ENCODE assay signal across 12 cellular contexts in the genomic region with DNA sequence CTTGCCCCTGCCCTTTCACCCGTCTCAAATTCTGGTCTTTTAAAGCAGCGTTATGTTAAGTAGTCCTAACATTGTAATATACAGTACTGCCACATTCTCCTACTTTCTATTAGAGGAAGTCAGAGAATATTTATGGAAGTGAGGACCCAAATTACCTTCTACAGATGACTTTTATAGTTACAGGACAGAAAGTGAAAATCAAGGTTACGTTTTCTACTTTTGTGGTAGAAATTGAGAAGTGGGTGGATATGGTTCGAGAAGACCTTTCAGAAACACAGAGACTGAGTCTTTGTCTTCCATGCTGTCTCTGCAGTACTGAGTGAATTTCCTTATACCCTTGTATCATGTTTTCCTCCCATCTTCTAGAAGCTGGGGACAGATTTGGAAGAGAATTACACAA. TPM values are rescaled to one million over a fixed set of nuclear protein-coding genes. Genes with fewer than 3 reads are reported as not detected.
DNase-seq lines count a peak whose midpoint lies in the region; ATAC-seq and TF ChIP-seq lines count a peak whose summit lies in the region.
"Had no signal": no experiment of that assay in that cellular context is flagged by ENCODE, and none has a peak within 500 bp of the region (broad histone marks: within the 10 kb centered on the region; RNA-seq: fewer than 3 reads in every experiment).

No MANE protein-coding gene starts in this region.

- no peaks in the 10 kb centered on the region for H3K9me3 Mint-ChIP-seq in activated CD8-positive, alpha-beta T cell treated with anti-CD3 and anti-CD28 coated beads for 36 hours
- H3K9me3 Mint-ChIP-seq in activated CD8-positive, alpha-beta T cell treated with anti-CD3 and anti-CD28 coated beads, Interleukin-2, amount 10 ng/mL, durations not matched to agents 7 days and 5 days (ENCODE audit: insufficient read depth) = no peaks in the 10 kb centered on the region
- no peaks in the 10 kb centered on the region for H3K9me3 Mint-ChIP-seq in stimulated activated effector memory CD8-positive, alpha-beta T cell treated with anti-CD3 and anti-CD28 coated beads, Interleukin-12 subunit alpha, Interleukin-12 subunit beta, amount 100 ng/mL, for 72 hours

- DNase-seq in activated CD8-positive, alpha-beta T cell treated with anti-CD3 and anti-CD28 coated beads for 36 hours = no peak
- DNase-seq in activated CD8-positive, alpha-beta T cell treated with anti-CD3 and anti-CD28 coated beads, Interleukin-2, amount 10 ng/mL, durations not matched to agents 7 days and 5 days = no peak
- no peak for DNase-seq in stimulated activated effector memory CD8-positive, alpha-beta T cell treated with anti-CD3 and anti-CD28 coated beads, Interleukin-12 subunit alpha, Interleukin-12 subunit beta, amount 100 ng/mL, for 72 hours (ENCODE audit: low spot score in 2 of 2)
- DNase-seq in NCI-H2171 treated with DMSO at 0.1 percent for 48 hours (lab: John Stamatoyannopoulos, UW) (no peak), A172 (ENCODE audit: low spot score) (no peak), SIG-M5 (lab: John Stamatoyannopoulos, UW) (no peak)
- DNase-seq: NCI-H1436 treated with DMSO at 0.1 percent for 48 hours; stimulated activated CD4-positive, alpha-beta T cell treated with anti-CD3 and anti-CD28 coated beads, Interleukin-2, amount 100 ng/mL, for 24 hours; upper lobe of right lung had no signal

- peak; percentile 66 for ATAC-seq in activated CD8-positive, alpha-beta T cell treated with anti-CD3 and anti-CD28 coated beads for 36 hours
- ATAC-seq in activated CD8-positive, alpha-beta T cell treated with anti-CD3 and anti-CD28 coated beads, Interleukin-2, amount 10 ng/mL, durations not matched to agents 7 days and 5 days = no peak
- peak; percentile 93 for ATAC-seq in GM21526 (IDR thresholded peaks at IDR 0.05; ENCODE audit: low FRiP score, unreplicated experiment)
- peak; percentile 71 for ATAC-seq in HG03139 (IDR thresholded peaks at IDR 0.05; ENCODE audit: unreplicated experiment)
- no peak for ATAC-seq in stimulated activated effector memory CD8-positive, alpha-beta T cell treated with anti-CD3 and anti-CD28 coated beads, Interleukin-12 subunit alpha, Interleukin-12 subunit beta, amount 100 ng/mL, for 72 hours
- ATAC-seq: A549 had no signal

- no peaks in the 10 kb centered on the region for H3K27me3 Mint-ChIP-seq in activated CD8-positive, alpha-beta T cell treated with anti-CD3 and anti-CD28 coated beads for 36 hours
- H3K27me3 Mint-ChIP-seq in activated CD8-positive, alpha-beta T cell treated with anti-CD3 and anti-CD28 coated beads, Interleukin-2, amount 10 ng/mL, durations not matched to agents 7 days and 5 days (ENCODE audit: low read depth) = no peaks in the 10 kb centered on the region

- CTCF ChIA-PET in activated CD8-positive, alpha-beta T cell treated with anti-CD3 and anti-CD28 coated beads for 36 hours (lab: Charles Lee) = interaction anchor here (2.2 kb wide), 1 partner anchor 10 kb away, joined by 7 read pairs; no protein-coding TSS in a partner anchor
- CTCF ChIA-PET in activated CD8-positive, alpha-beta T cell treated with anti-CD3 and anti-CD28 coated beads, Interleukin-2, amount 10 ng/mL, durations not matched to agents 7 days and 5 days (lab: Charles Lee) = no interaction called here

- H3K4me3 Mint-ChIP-seq in activated CD8-positive, alpha-beta T cell treated with anti-CD3 and anti-CD28 coated beads for 36 hours = no peak overlapping the region
- H3K4me3 Mint-ChIP-seq in activated CD8-positive, alpha-beta T cell treated with anti-CD3 and anti-CD28 coated beads, Interleukin-2, amount 10 ng/mL, durations not matched to agents 7 days and 5 days = no peak overlapping the region
- H3K4me3 Mint-ChIP-seq in stimulated activated effector memory CD8-positive, alpha-beta T cell treated with anti-CD3 and anti-CD28 coated beads, Interleukin-12 subunit alpha, Interleukin-12 subunit beta, amount 100 ng/mL, for 72 hours = no peak overlapping the region

- peaks cover 30% of the 10 kb centered on the region for H3K36me3 Mint-ChIP-seq in activated CD8-positive, alpha-beta T cell treated with anti-CD3 and anti-CD28 coated beads for 36 hours (ENCODE audit: low read depth)
- H3K36me3 Mint-ChIP-seq in activated CD8-positive, alpha-beta T cell treated with anti-CD3 and anti-CD28 coated beads, Interleukin-2, amount 10 ng/mL, durations not matched to agents 7 days and 5 days (ENCODE audit: low read depth) = peaks cover 44% of the 10 kb centered on the region
- peaks cover 45% of the 10 kb centered on the region for H3K36me3 Mint-ChIP-seq in stimulated activated effector memory CD8-positive, alpha-beta T cell treated with anti-CD3 and anti-CD28 coated beads, Interleukin-12 subunit alpha, Interleukin-12 subunit beta, amount 100 ng/mL, for 72 hours

- intact Hi-C loops in activated CD8-positive, alpha-beta T cell treated with anti-CD3 and anti-CD28 coated beads for 36 hours (cut with micrococcal nuclease) = no loop called here

- POLR2A ChIA-PET in activated CD8-positive, alpha-beta T cell treated with anti-CD3 and anti-CD28 coated beads for 36 hours (lab: Charles Lee) = interaction anchor here (0.6 to 1.6 kb wide), 5 partner anchors 10 to 107 kb away, joined by 3 to 4 read pairs (median 3); no protein-coding TSS in a partner anchor
- POLR2A ChIA-PET in activated CD8-positive, alpha-beta T cell treated with anti-CD3 and anti-CD28 coated beads, Interleukin-2, amount 10 ng/mL, durations not matched to agents 7 days and 5 days (lab: Charles Lee) = no interaction called here

- no peak for TF ChIP-seq CTCF in activated CD8-positive, alpha-beta T cell treated with anti-CD3 and anti-CD28 coated beads for 36 hours (IDR thresholded peaks at IDR 0.05)

- peaks cover 30% of the 10 kb centered on the region for H3K4me1 Mint-ChIP-seq in activated CD8-positive, alpha-beta T cell treated with anti-CD3 and anti-CD28 coated beads for 36 hours (ENCODE audit: low read depth)
- peaks cover 18% of the 10 kb centered on the region for H3K4me1 Mint-ChIP-seq in activated CD8-positive, alpha-beta T cell treated with anti-CD3 and anti-CD28 coated beads, Interleukin-2, amount 10 ng/mL, durations not matched to agents 7 days and 5 days (ENCODE audit: low read depth)
- H3K4me1 Mint-ChIP-seq in stimulated activated effector memory CD8-positive, alpha-beta T cell treated with anti-CD3 and anti-CD28 coated beads, Interleukin-12 subunit alpha, Interleukin-12 subunit beta, amount 100 ng/mL, for 72 hours = peaks cover 28% of the 10 kb centered on the region

- H3K27ac Mint-ChIP-seq in activated CD8-positive, alpha-beta T cell treated with anti-CD3 and anti-CD28 coated beads for 36 hours = peak overlapping the region; percentile 19
- no peak overlapping the region for H3K27ac Mint-ChIP-seq in activated CD8-positive, alpha-beta T cell treated with anti-CD3 and anti-CD28 coated beads, Interleukin-2, amount 10 ng/mL, durations not matched to agents 7 days and 5 days
- H3K27ac Mint-ChIP-seq in stimulated activated effector memory CD8-positive, alpha-beta T cell treated with anti-CD3 and anti-CD28 coated beads, Interleukin-12 subunit alpha, Interleukin-12 subunit beta, amount 100 ng/mL, for 72 hours = peak overlapping the region; percentile 3

RNA-seq across cellular contexts. Expression of a gene that starts 17.1 kb away (rescaled TPM):
- 10 to 100 TPM; 18.2 to 20.5 TPM for total RNA-seq in activated CD8-positive, alpha-beta T cell treated with anti-CD3 and anti-CD28 coated beads for 36 hours
- 10 to 100 TPM; 18.9 to 21.6 TPM for total RNA-seq in activated CD8-positive, alpha-beta T cell treated with anti-CD3 and anti-CD28 coated beads, Interleukin-2, amount 10 ng/mL, durations not matched to agents 7 days and 5 days
- 16.0 and 25.6 TPM in 2 replicates for total RNA-seq in A172 (2014; rRNA removed; shearing (Covaris generic))

Comparison
In these comparisons a context has a peak if more than half of its experiments do, and no peak if none do; other contexts are left out.
1. ATAC-seq: peak in activated CD8-positive, alpha-beta T cell treated with anti-CD3 and anti-CD28 coated beads for 36 hours (single experiment), GM21526 (single experiment) and HG03139 (single experiment); none in activated CD8-positive, alpha-beta T cell treated with anti-CD3 and anti-CD28 coated beads, Interleukin-2, amount 10 ng/mL, durations not matched to agents 7 days and 5 days (single experiment) and stimulated activated effector memory CD8-positive, alpha-beta T cell treated with anti-CD3 and anti-CD28 coated beads, Interleukin-12 subunit alpha, Interleukin-12 subunit beta, amount 100 ng/mL, for 72 hours (single experiment).